Comparison of ENCODE assay signal across 11 cellular contexts in the genomic region with DNA sequence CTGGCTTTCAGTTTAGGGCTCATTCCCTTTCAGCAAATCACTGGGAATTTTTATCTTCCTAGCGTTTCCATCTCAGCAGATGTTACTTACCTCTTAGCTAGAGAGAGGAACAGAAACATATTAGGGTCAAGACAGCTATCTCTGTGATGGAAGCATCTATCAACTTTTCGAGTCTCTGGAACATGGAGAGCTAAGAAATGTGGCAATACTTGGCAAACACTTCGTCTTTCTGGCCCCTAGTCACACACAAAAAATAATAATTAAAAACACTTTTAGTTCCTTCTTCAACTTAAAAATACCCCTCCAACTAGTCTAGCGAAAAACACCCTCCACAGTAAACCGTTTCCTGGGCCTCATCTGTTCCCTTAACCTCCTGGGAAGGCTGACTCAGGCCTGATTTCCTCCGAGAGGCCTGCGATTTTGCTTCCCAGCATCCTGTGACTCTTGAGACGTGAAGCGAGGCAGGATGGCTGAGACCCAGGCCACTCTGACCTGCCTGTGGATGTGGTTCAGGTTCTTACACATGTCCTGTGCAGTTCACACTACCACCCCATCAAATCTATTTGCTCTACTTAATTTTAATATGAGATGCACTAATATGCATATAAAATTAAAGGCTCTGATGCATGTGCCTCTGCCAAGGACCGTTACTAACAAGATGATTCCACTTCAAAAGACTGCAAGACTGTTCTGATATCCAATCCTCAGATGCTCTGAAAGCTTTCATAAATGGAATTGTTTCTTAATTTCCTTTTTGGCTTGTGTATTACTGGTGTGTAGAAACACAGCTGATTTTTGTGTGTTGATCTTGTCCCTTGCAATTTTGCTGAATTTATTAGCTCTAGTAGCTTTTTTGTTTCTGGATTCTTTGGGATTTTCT. TPM values are rescaled to one million over a fixed set of nuclear protein-coding genes. Genes with fewer than 3 reads are reported as not detected.
DNase-seq lines count a peak whose midpoint lies in the region; TF ChIP-seq lines count a peak whose summit lies in the region.
"Had no signal": no experiment of that assay in that cellular context is flagged by ENCODE, and none has a peak within 500 bp of the region (broad histone marks: within the 10 kb centered on the region; RNA-seq: fewer than 3 reads in every experiment).

No MANE protein-coding gene starts in this region.

- TF ChIP-seq CTCF in HFFc6 (IDR thresholded peaks at IDR 0.05) (no peak), suprapubic skin (IDR thresholded peaks at IDR 0.05) (no peak)

- intact Hi-C loops in activated T-helper 2 cell treated with anti-CD3 and anti-CD28 coated beads, Interferon-gamma antibody, Interleukin-2, Interleukin-4, amounts not matched to agents 10 μg/mL and 5 μg/mL and 100 μg/mL, durations not matched to agents 14 hours and 24 hours and 36 hours (cut with micrococcal nuclease): no loop called here

- H3K4me1 ChIP-seq in suprapubic skin: peaks cover 59% of the 10 kb centered on the region

- H3K36me3 Mint-ChIP-seq in HFFc6 (ENCODE audit: low read depth): peaks cover 16% of the 10 kb centered on the region; the same call in 1 of the 2 replicates
- no peaks in the 10 kb centered on the region for H3K36me3 Mint-ChIP-seq in activated T-helper 2 cell treated with anti-CD3 and anti-CD28 coated beads, Interferon-gamma antibody, Interleukin-2, Interleukin-4, amounts not matched to agents 10 μg/mL and 5 μg/mL and 100 μg/mL, durations not matched to agents 14 hours and 24 hours and 36 hours (ENCODE audit: low read depth)
- H3K36me3 Mint-ChIP-seq: activated CD8-positive, alpha-beta memory T cell treated with anti-CD3 and anti-CD28 coated beads, Interleukin-2, amount 10 ng/mL, durations not matched to agents 7 days and 5 days had no signal

- peaks cover 74% of the 10 kb centered on the region for H3K4me1 Mint-ChIP-seq in HFFc6 (ENCODE audit: low read depth)
- peaks cover 3% of the 10 kb centered on the region for H3K4me1 Mint-ChIP-seq in activated T-helper 2 cell treated with anti-CD3 and anti-CD28 coated beads, Interferon-gamma antibody, Interleukin-2, Interleukin-4, amounts not matched to agents 10 μg/mL and 5 μg/mL and 100 μg/mL, durations not matched to agents 14 hours and 24 hours and 36 hours (ENCODE audit: low read depth)

- H3K9me3 Mint-ChIP-seq in HFFc6: no peaks in the 10 kb centered on the region
- H3K9me3 Mint-ChIP-seq in activated T-helper 2 cell treated with anti-CD3 and anti-CD28 coated beads, Interferon-gamma antibody, Interleukin-2, Interleukin-4, amounts not matched to agents 10 μg/mL and 5 μg/mL and 100 μg/mL, durations not matched to agents 14 hours and 24 hours and 36 hours: no peaks in the 10 kb centered on the region

- no peak for TF ChIP-seq POLR2A in suprapubic skin (IDR thresholded peaks at IDR 0.05)

- H3K27me3 ChIP-seq in suprapubic skin: no peaks in the 10 kb centered on the region

- peak overlapping the region; percentile 92 for H3K27ac Mint-ChIP-seq in HFFc6
- no peak overlapping the region for H3K27ac Mint-ChIP-seq in activated T-helper 2 cell treated with anti-CD3 and anti-CD28 coated beads, Interferon-gamma antibody, Interleukin-2, Interleukin-4, amounts not matched to agents 10 μg/mL and 5 μg/mL and 100 μg/mL, durations not matched to agents 14 hours and 24 hours and 36 hours
- H3K27ac Mint-ChIP-seq: activated CD8-positive, alpha-beta memory T cell treated with anti-CD3 and anti-CD28 coated beads, Interleukin-2, amount 10 ng/mL, durations not matched to agents 7 days and 5 days had no signal

- peak overlapping the region; percentile 88 for H3K27ac ChIP-seq in suprapubic skin

- no peak for TF ChIP-seq EP300 in suprapubic skin (IDR thresholded peaks at IDR 0.05)

- no peak overlapping the region for H3K4me3 ChIP-seq in suprapubic skin

- WGBS in suprapubic skin: 63% methylated on average over 10 of the region's 10 CpGs

- no peaks in the 10 kb centered on the region for H3K36me3 ChIP-seq in suprapubic skin

- H3K27me3 Mint-ChIP-seq in HFFc6 (ENCODE audit: insufficient read depth): peaks cover 3% of the 10 kb centered on the region; the same call in 1 of the 2 replicates
- H3K27me3 Mint-ChIP-seq in activated T-helper 2 cell treated with anti-CD3 and anti-CD28 coated beads, Interferon-gamma antibody, Interleukin-2, Interleukin-4, amounts not matched to agents 10 μg/mL and 5 μg/mL and 100 μg/mL, durations not matched to agents 14 hours and 24 hours and 36 hours (ENCODE audit: low read depth): peaks cover 66% of the 10 kb centered on the region

- DNase-seq in HFFc6 (peak; percentile 66), astrocyte of the hippocampus (ENCODE audit: low read depth, low spot score) (peak; percentile 77), islet precursor cell (peak; percentile 71), suprapubic skin (ENCODE audit: low spot score in 2 of 2) (peak in 1 of 2 donors; percentile 76), C1 segment of cervical spinal cord (lab: John Stamatoyannopoulos, UW) (no peak), GM19238 (ENCODE audit: insufficient read length, low spot score) (no peak), activated T-cell treated with anti-CD3 and anti-CD28 coated beads for 4 hours (no peak)
- DNase-seq in activated T-helper 2 cell treated with anti-CD3 and anti-CD28 coated beads, Interferon-gamma antibody, Interleukin-2, Interleukin-4, amounts not matched to agents 10 μg/mL and 5 μg/mL and 100 μg/mL, durations not matched to agents 14 hours and 24 hours and 36 hours (ENCODE audit: low spot score): no peak
- DNase-seq: activated CD8-positive, alpha-beta memory T cell treated with anti-CD3 and anti-CD28 coated beads, Interleukin-2, amount 10 ng/mL, durations not matched to agents 7 days and 5 days; posterior cingulate gyrus; stimulated activated CD8-positive, alpha-beta memory T cell treated with anti-CD3 and anti-CD28 coated beads, Interleukin-4, amount 100 ng/mL, for 48 hours had no signal

- peak overlapping the region; percentile 89 for H3K4me3 Mint-ChIP-seq in HFFc6
- H3K4me3 Mint-ChIP-seq in activated T-helper 2 cell treated with anti-CD3 and anti-CD28 coated beads, Interferon-gamma antibody, Interleukin-2, Interleukin-4, amounts not matched to agents 10 μg/mL and 5 μg/mL and 100 μg/mL, durations not matched to agents 14 hours and 24 hours and 36 hours (ENCODE audit: low read depth): no peak overlapping the region
- H3K4me3 Mint-ChIP-seq: activated CD8-positive, alpha-beta memory T cell treated with anti-CD3 and anti-CD28 coated beads, Interleukin-2, amount 10 ng/mL, durations not matched to agents 7 days and 5 days had no signal

- no peaks in the 10 kb centered on the region for H3K9me3 ChIP-seq in suprapubic skin

RNA-seq across cellular contexts. Expression of a gene that starts 3.5 kb away (rescaled TPM):
- total RNA-seq in HFFc6 (2021; fragmentation: NEBNext Ultra II Directional; extraction: Animal tissue kit (Norgen Biotek cat#: 25700)): 10 to 100 TPM; 72.9 to 88.0 (median 78.4) TPM
- total RNA-seq in suprapubic skin: 10 to 100 TPM; 17.4 to 36.9 (median 25.5) TPM
- total RNA-seq in activated T-helper 2 cell treated with anti-CD3 and anti-CD28 coated beads, Interferon-gamma antibody, Interleukin-2, Interleukin-4, amounts not matched to agents 10 μg/mL and 5 μg/mL and 100 μg/mL, durations not matched to agents 14 hours and 24 hours and 36 hours: 1.3 and 1.6 TPM in 2 replicates

RNA-seq across cellular contexts. Expression of a gene that starts 35.5 kb away (rescaled TPM):
- 100 to 1,000 TPM; 540 to 614 (median 577) TPM for total RNA-seq in HFFc6 (2021; fragmentation: NEBNext Ultra II Directional; extraction: Animal tissue kit (Norgen Biotek cat#: 25700))
- 100 to 1,000 TPM; 379 to 436 (median 414) TPM for total RNA-seq in suprapubic skin
- total RNA-seq in activated T-helper 2 cell treated with anti-CD3 and anti-CD28 coated beads, Interferon-gamma antibody, Interleukin-2, Interleukin-4, amounts not matched to agents 10 μg/mL and 5 μg/mL and 100 μg/mL, durations not matched to agents 14 hours and 24 hours and 36 hours: 61.4 and 62.9 TPM in 2 replicates

Comparison
In these comparisons a context has a peak if more than half of its experiments do, and no peak if none do; other contexts are left out.
1. DNase-seq: peak in HFFc6 (single experiment), astrocyte of the hippocampus (single experiment) and islet precursor cell (single experiment); none in C1 segment of cervical spinal cord (0 of 14), GM19238 (single experiment), activated T-cell treated with anti-CD3 and anti-CD28 coated beads for 4 hours (single experiment) and activated T-helper 2 cell treated with anti-CD3 and anti-CD28 coated beads, Interferon-gamma antibody, Interleukin-2, Interleukin-4, amounts not matched to agents 10 μg/mL and 5 μg/mL and 100 μg/mL, durations not matched to agents 14 hours and 24 hours and 36 hours (single experiment).